In genomic region chr3:188465311-188465710, GRCh38 we compare ENCODE assay signal across 18 cellular contexts.
DNase-seq lines count a peak whose midpoint lies in the region; ATAC-seq and TF ChIP-seq lines count a peak whose summit lies in the region.
"Had no signal": no experiment of that assay in that cellular context is flagged by ENCODE, and none has a peak within 500 bp of the region (broad histone marks: within the 10 kb centered on the region; RNA-seq: fewer than 3 reads in every experiment).

No MANE protein-coding gene starts in this region.

- H3K4me3 ChIP-seq in HAP-1: no peak overlapping the region
- no peak overlapping the region for H3K4me3 ChIP-seq in tibial artery
- no peak overlapping the region for H3K4me3 ChIP-seq in mammary epithelial cell (replicated peaks in 1 of 3; ENCODE audit: insufficient read depth in 1 of 3, low read depth in 2 of 3, low read length in 3 of 3)
- H3K4me3 ChIP-seq: A549; BLaER1 treated with 17β-estradiol and CSF1 and Interleukin-3, amounts not matched to agents 10 nM and 100 nM had no signal

- DNase-seq in HAP-1 (ENCODE audit: low spot score in 2 of 2) (peak; percentile 44 to 78), astrocyte of the hippocampus (ENCODE audit: low read depth, low spot score) (peak; percentile 53), iris pigment epithelial cell (ENCODE audit: low read depth) (peak; percentile 78), tibial artery (no peak), AG08395 (ENCODE audit: low spot score) (no peak), mammary epithelial cell (no peak)
- DNase-seq: CD8-positive, alpha-beta memory T cell; Karpas-422; MM.1S; NCI-H1092; NCI-H1436 treated with DMSO at 0.1 percent for 48 hours; NCI-H2029; NCI-H446 treated with DMSO at 0.1 percent for 48 hours; NCI-H69 had no signal

- H3K9me3 ChIP-seq in HAP-1 (no peaks in the 10 kb centered on the region), tibial artery (no peaks in the 10 kb centered on the region), mammary epithelial cell (replicated peaks; ENCODE audit: insufficient read depth, low read length) (no peaks in the 10 kb centered on the region)
- H3K9me3 ChIP-seq: A549 had no signal

- WGBS in mammary epithelial cell (ENCODE audit: low coverage, missing lambda C conversion rate): 98% methylated on average over 6 of the region's 6 CpGs

- CTCF ChIA-PET in mammary epithelial cell (lab: Charles Lee; ENCODE audit: low non-redundant PET): no interaction called here

- TF ChIP-seq CTCF in tibial artery (IDR thresholded peaks at IDR 0.05) (no peak), mammary epithelial cell (conservative IDR thresholded peaks at IDR 0.05 in 1 of 2, IDR thresholded peaks at IDR 0.05 in 1 of 2; ENCODE audit: extremely low read depth in 1 of 2, insufficient read depth in 1 of 2, low read depth in 1 of 2, low read length in 2 of 2) (no peak)

- no peak for ATAC-seq in HG03378 (IDR thresholded peaks at IDR 0.05; ENCODE audit: unreplicated experiment)
- ATAC-seq: A549, Panc1 had no signal

- no peaks in the 10 kb centered on the region for H3K36me3 ChIP-seq in HAP-1 (replicated peaks)
- no peaks in the 10 kb centered on the region for H3K36me3 ChIP-seq in tibial artery
- no peaks in the 10 kb centered on the region for H3K36me3 ChIP-seq in mammary epithelial cell (ENCODE audit: insufficient read depth, low read length)

- no peak overlapping the region for H3K9ac ChIP-seq in mammary epithelial cell (ENCODE audit: insufficient read depth, low read length)
- H3K9ac ChIP-seq: BLaER1 treated with 17β-estradiol and CSF1 and Interleukin-3, amounts not matched to agents 10 nM and 100 nM had no signal

- H3K4me1 ChIP-seq in HAP-1 (peaks cover 6% of the 10 kb centered on the region; the same call in 1 of the 2 replicates), tibial artery (peaks cover 0 to 88% (median 18%) of the 10 kb centered on the region in 4 donors), mammary epithelial cell (ENCODE audit: insufficient read depth, low read length) (peaks cover 6% of the 10 kb centered on the region)
- H3K4me1 ChIP-seq: A549 had no signal

- no TSS peak for BruUV-seq in mammary epithelial cell (replicated peaks; lab: Mats Ljungman, UMichigan)

- dilution Hi-C loops in mammary epithelial cell (cut with HindIII; ENCODE audit: low sequenced_read_pairs): no loop called here

- H2AFZ ChIP-seq in mammary epithelial cell (ENCODE audit: low read depth, low read length): no peak overlapping the region

- no peak overlapping the region for H3K4me2 ChIP-seq in mammary epithelial cell (ENCODE audit: insufficient read depth, low read depth, low read length)
- H3K4me2 ChIP-seq: A549; BLaER1 treated with 17β-estradiol and CSF1 and Interleukin-3, amounts not matched to agents 10 nM and 100 nM had no signal

- peaks cover 5% of the 10 kb centered on the region for H3K79me2 ChIP-seq in mammary epithelial cell (ENCODE audit: insufficient read depth, low read length)

- no peaks in the 10 kb centered on the region for H4K20me1 ChIP-seq in mammary epithelial cell (ENCODE audit: insufficient read depth, low read length)
- H4K20me1 ChIP-seq: BLaER1 treated with 17β-estradiol and CSF1 and Interleukin-3, amounts not matched to agents 10 nM and 100 nM had no signal

- H3K27ac ChIP-seq in tibial artery (peak overlapping the region; percentile 21 to 30), mammary epithelial cell (ENCODE audit: insufficient read depth, low read depth, low read length) (no peak overlapping the region)
- H3K27ac ChIP-seq: A549; BLaER1 treated with 17β-estradiol and CSF1 and Interleukin-3, amounts not matched to agents 10 nM and 100 nM had no signal

- peaks cover 69% of the 10 kb centered on the region for H3K27me3 ChIP-seq in HAP-1 (ENCODE audit: low read depth)
- H3K27me3 ChIP-seq in tibial artery: no peaks in the 10 kb centered on the region
- H3K27me3 ChIP-seq in mammary epithelial cell (ENCODE audit: insufficient read depth, low read length): no peaks in the 10 kb centered on the region
- H3K27me3 ChIP-seq: BLaER1 treated with 17β-estradiol and CSF1 and Interleukin-3, amounts not matched to agents 10 nM and 100 nM had no signal

- intact Hi-C loops in tibial artery (cut with DNase I; ENCODE audit: low total_unique reads): no loop called here
- intact Hi-C loops in mammary epithelial cell (cut with micrococcal nuclease): no loop called here

- in situ Hi-C loops in HAP-1 (cut with MboI; ENCODE audit: low sequenced_read_pairs) (no loop called here), mammary epithelial cell (cut with MboI; ENCODE audit: low sequenced_read_pairs in 2 of 2) (no loop called here)

Comparison
In these comparisons a context has a peak if more than half of its experiments do, and no peak if none do; other contexts are left out.
1. DNase-seq: peak in HAP-1 (2 of 2), astrocyte of the hippocampus (single experiment) and iris pigment epithelial cell (single experiment); none in tibial artery (0 of 2), AG08395 (single experiment) and mammary epithelial cell (single experiment).